In genomic region chr5:25604682-25605081, GRCh38 we compare ENCODE assay signal across 33 cellular contexts.
"Had no signal": no experiment of that assay in that cellular context is flagged by ENCODE, and none has a peak within 500 bp of the region (broad histone marks: within the 10 kb centered on the region; RNA-seq: fewer than 3 reads in every experiment).

No MANE protein-coding gene starts in this region.

- H3K4me3 ChIP-seq: adrenal gland, ascending aorta, body of pancreas, breast epithelium, cardiac muscle cell had no signal

- ATAC-seq: activated naive CD4-positive, alpha-beta T cell treated with anti-CD3 and anti-CD28 coated beads, Interleukin-2, amount 50 U/mL, for 72 hours; activated naive CD8-positive, alpha-beta T cell treated with anti-CD3 and anti-CD28 coated beads, Interleukin-2, amount 50 U/mL, for 24 hours; activated T-cell treated with anti-CD3 and anti-CD28 coated beads, Interleukin-2, amount 50 U/mL, for 4 hours; activated T-cell treated with anti-CD3 and anti-CD28 coated beads, Interleukin-2, amount 50 U/mL, for 72 hours; activated T-helper 17 cell treated with anti-CD3 and anti-CD28 coated beads, Interleukin-2, amount 50 U/mL, for 72 hours; body of pancreas had no signal

- H3K27me3 ChIP-seq: adrenal gland, ascending aorta, body of pancreas, brain microvascular endothelial cell, breast epithelium, cardiac muscle cell had no signal

- DNase-seq: activated effector memory CD4-positive, alpha-beta T cell treated with anti-CD3 and anti-CD28 coated beads, Interleukin-2, amount 50 U/mL, for 16 hours; activated effector memory CD4-positive, alpha-beta T cell treated with Interleukin-2 at 50 U/mL for 16 hours; activated gamma-delta T cell; activated gamma-delta T cell treated with Interleukin-2 at 50 U/mL for 16 hours; activated naive CD4-positive, alpha-beta T cell; activated naive CD4-positive, alpha-beta T cell treated with anti-CD3 and anti-CD28 coated beads for 36 hours; activated naive CD4-positive, alpha-beta T cell treated with anti-CD3 and anti-CD28 coated beads, Interleukin-2, amount 10 ng/mL, durations not matched to agents 7 days and 5 days; activated naive CD4-positive, alpha-beta T cell treated with anti-CD3 and anti-CD28 coated beads, Interleukin-2, amount 50 U/mL, for 16 hours; activated naive CD4-positive, alpha-beta T cell treated with Interleukin-2 at 50 U/mL for 16 hours; activated naive CD8-positive, alpha-beta T cell treated with anti-CD3 and anti-CD28 coated beads for 36 hours; activated naive CD8-positive, alpha-beta T cell treated with anti-CD3 and anti-CD28 coated beads, Interleukin-2, amount 10 ng/mL, durations not matched to agents 7 days and 5 days; activated naive CD8-positive, alpha-beta T cell treated with anti-CD3 and anti-CD28 coated beads, Interleukin-2, amount 50 U/mL, for 24 hours; activated T-cell treated with anti-CD3 and anti-CD28 coated beads, Interleukin-2, amount 50 U/mL, for 24 hours; activated T-cell treated with anti-CD3 and anti-CD28 coated beads, Interleukin-2, amount 50 U/mL, for 4 hours; activated T-cell treated with anti-CD3 and anti-CD28 coated beads, Interleukin-2, amount 50 U/mL, for 48 hours; activated T-cell treated with anti-CD3 and anti-CD28 coated beads, Interleukin-2, amount 50 U/mL, for 72 hours; adrenal gland; amniotic stem cell; amygdala; anterior cingulate cortex; aorta; body of pancreas; brain microvascular endothelial cell; caudate nucleus; central memory CD4-positive, alpha-beta T cell; cerebellar nuclear complex had no signal

- H3K4me1 ChIP-seq: adrenal gland, ascending aorta, body of pancreas, breast epithelium had no signal

- H3K27ac ChIP-seq: adrenal gland, ascending aorta, body of pancreas, brain microvascular endothelial cell, breast epithelium, cardiac muscle cell had no signal

- H3K9me3 ChIP-seq: adrenal gland, ascending aorta, body of pancreas had no signal

- H3K36me3 ChIP-seq: adrenal gland, ascending aorta, brain microvascular endothelial cell, breast epithelium, cardiac muscle cell had no signal

- FAIRE-seq: astrocyte, bronchial epithelial cell had no signal
